In genomic region chr19:50639121-50640112, GRCh38 we compare ENCODE assay signal across 8 cellular contexts.
DNase-seq lines count a peak whose midpoint lies in the region; ATAC-seq lines count a peak whose summit lies in the region.

SYT3 (minus strand) TSS chr19:50639881; CDS start chr19:50637411, 2,470 bp downstream.

- DNase-seq in NCI-H1092 treated with DMSO at 0.1 percent for 48 hours (lab: John Stamatoyannopoulos, UW) (peak; percentile 15), NCI-H1092 (lab: John Stamatoyannopoulos, UW) (no peak), OCI-M2 (lab: John Stamatoyannopoulos, UW; ENCODE audit: unreplicated experiment) (peak; percentile 80), astrocyte of the hippocampus (ENCODE audit: low read depth, low spot score) (peak; percentile 59), iPS-NIHi7 (ENCODE audit: extremely low spot score) (peak; percentile 94), T-helper 9 cell (no peak)
- DNase-seq in stimulated activated CD4-positive, alpha-beta T cell treated with anti-CD3 and anti-CD28 coated beads, Interleukin-15, amount 100 ng/mL, for 48 hours (ENCODE audit: low read depth in 2 of 2), result peak; percentile 10 to 19

- ATAC-seq in HG03175 (IDR thresholded peaks at IDR 0.05; ENCODE audit: unreplicated experiment), result no peak

Comparison
In these comparisons a context has a peak if more than half of its experiments do, and no peak if none do; other contexts are left out.
1. DNase-seq: peak in NCI-H1092 treated with DMSO at 0.1 percent for 48 hours (single experiment), OCI-M2 (single experiment), astrocyte of the hippocampus (single experiment), iPS-NIHi7 (single experiment) and stimulated activated CD4-positive, alpha-beta T cell treated with anti-CD3 and anti-CD28 coated beads, Interleukin-15, amount 100 ng/mL, for 48 hours (2 of 2); none in NCI-H1092 (single experiment) and T-helper 9 cell (single experiment).